8 cellular contexts compared by ENCODE assay signal in the genomic region with DNA sequence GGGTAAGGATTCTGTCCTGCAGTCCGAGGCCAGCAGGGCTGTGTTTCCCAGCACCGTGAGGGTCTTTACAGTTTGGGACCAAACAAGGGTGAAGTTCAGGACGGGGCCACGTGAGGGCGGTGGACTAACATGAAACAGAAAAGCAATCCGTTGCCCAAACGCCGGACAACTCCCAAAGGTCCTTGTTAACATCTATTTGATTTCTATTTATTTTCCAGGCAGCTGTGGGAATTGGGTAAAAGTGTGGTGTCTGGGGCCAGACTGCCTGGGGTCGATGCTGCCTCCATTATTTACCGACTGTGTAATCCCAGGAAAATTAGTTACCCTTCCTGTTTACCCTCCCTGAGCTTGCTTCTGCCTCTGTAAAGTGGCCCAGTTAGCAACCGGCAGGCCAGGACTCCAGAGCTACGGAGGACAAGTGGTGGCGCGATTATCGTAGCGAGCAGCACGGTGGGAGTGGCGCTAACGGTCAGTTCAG.
DNase-seq lines count a peak whose midpoint lies in the region; ATAC-seq and TF ChIP-seq lines count a peak whose summit lies in the region.

No MANE protein-coding gene starts in this region.

- 1 to 15% methylated on average over 13 to 15 of the region's 19 CpGs for WGBS in mesodermal cell (ENCODE audit: insufficient coverage in 2 of 2), 2 experiments

- H3K4me1 ChIP-seq in HAP-1 = peaks cover 3% of the 10 kb centered on the region
- H3K4me1 ChIP-seq in mesodermal cell (ENCODE audit: control insufficient read depth, insufficient read depth, low read length, poor library complexity, severe bottlenecking) = no peaks in the 10 kb centered on the region

- H3K36me3 ChIP-seq in HAP-1 (replicated peaks) (no peaks in the 10 kb centered on the region), mesodermal cell (ENCODE audit: control insufficient read depth, insufficient read depth, low read length) (no peaks in the 10 kb centered on the region)

- H3K9me3 ChIP-seq in HAP-1 (no peaks in the 10 kb centered on the region), mesodermal cell (ENCODE audit: control insufficient read depth, low read length) (no peaks in the 10 kb centered on the region)

- peak overlapping the region; percentile 43 for H3K27ac ChIP-seq in mesodermal cell (ENCODE audit: low read depth, low read length, severe bottlenecking)

- in situ Hi-C loops in HAP-1 (cut with MboI; ENCODE audit: low sequenced_read_pairs) = loop anchor here (5.0 kb wide), 1 partner anchor 230 kb away; no protein-coding TSS in a partner anchor

- ATAC-seq in GM21723 (IDR thresholded peaks at IDR 0.05; ENCODE audit: unreplicated experiment) = no peak

- no peaks in the 10 kb centered on the region for H3K27me3 ChIP-seq in HAP-1 (ENCODE audit: low read depth)

- H3K4me3 ChIP-seq in HAP-1 = peak overlapping the region; percentile 7; the same call in 1 of the 2 replicates
- H3K4me3 ChIP-seq in epithelial cell of proximal tubule (ENCODE audit: low read depth, low read length) = peak overlapping the region; percentile 42
- H3K4me3 ChIP-seq in mesodermal cell (ENCODE audit: extremely low read depth, insufficient read depth, low read length, poor library complexity, severe bottlenecking) = peak overlapping the region; percentile 17

- peak; percentile 42 for DNase-seq in COR-L47 (lab: John Stamatoyannopoulos, UW)
- peak; percentile 76 to 94 for DNase-seq in HAP-1 (ENCODE audit: low spot score in 2 of 2)
- DNase-seq in NCI-H2227 (lab: John Stamatoyannopoulos, UW; ENCODE audit: unreplicated experiment) = peak; percentile 84
- peak; percentile 7 to 18 for DNase-seq in activated CD4-positive, alpha-beta T cell treated with anti-CD3 and anti-CD28 coated beads, Interleukin-2, amount 50 U/mL, for 24 hours (ENCODE audit: low read depth in 1 of 2, low spot score in 1 of 2)
- DNase-seq in epithelial cell of proximal tubule (ENCODE audit: low read depth) = peak; percentile 23
- peak; percentile 6 for DNase-seq in stimulated activated naive CD4-positive, alpha-beta T cell treated with Interleukin-2 at 50 U/mL for 16 hours (lab: John Stamatoyannopoulos, UW)

- TF ChIP-seq CTCF in epithelial cell of proximal tubule (conservative IDR thresholded peaks at IDR 0.05; ENCODE audit: low read depth, low read length) = peak; percentile 89

Comparison
In these comparisons a context has a peak if more than half of its experiments do, and no peak if none do; other contexts are left out.
1. DNase-seq: peak in every context shown above with its lines; median percentile 85 in HAP-1; 84 in NCI-H2227; 42 in COR-L47; 23 in epithelial cell of proximal tubule; 12 in activated CD4-positive, alpha-beta T cell treated with anti-CD3 and anti-CD28 coated beads, Interleukin-2, amount 50 U/mL, for 24 hours; 6 in stimulated activated naive CD4-positive, alpha-beta T cell treated with Interleukin-2 at 50 U/mL for 16 hours.